ENCODE assay signal across 8 cellular contexts in genomic region chr22:20701680-20702136, GRCh38.
DNase-seq lines count a peak whose midpoint lies in the region; ATAC-seq and TF ChIP-seq lines count a peak whose summit lies in the region.
"Not testable (repeated sequence)": the region's sequence is repeated elsewhere in the genome, so short reads cannot be mapped to it uniquely, and the experiment has no call there.

No MANE protein-coding gene starts in this region.

- not testable (repeated sequence) for TF ChIP-seq CTCF in GM12875 (IDR thresholded peaks at IDR 0.05; ENCODE audit: borderline replicate concordance, insufficient read depth, low read depth, low read length); HL-60 (IDR thresholded peaks at IDR 0.05; ENCODE audit: insufficient read depth, low read length); heart left ventricle (IDR thresholded peaks at IDR 0.05); neural crest cell (conservative IDR thresholded peaks at IDR 0.05); tibial nerve (IDR thresholded peaks at IDR 0.05)

- CTCF ChIA-PET in T-cell (lab: Charles Lee) = interaction anchor here in 1 of 2 donors (0.7 kb wide), 1 partner anchor 79 kb away, joined by 6 read pairs; no protein-coding TSS in a partner anchor

- not testable (repeated sequence) for ATAC-seq in T-cell (replicated peaks in 1 of 4)
- ATAC-seq in heart left ventricle = peak in 2 of 4 donors; percentile 0 to 5

- not testable (repeated sequence) for TF ChIP-seq POLR2A in heart left ventricle (IDR thresholded peaks at IDR 0.05); tibial nerve (IDR thresholded peaks at IDR 0.05)

- H3K4me1 Mint-ChIP-seq in T-cell = peaks cover 15 to 24% (median 16%) of the 10 kb centered on the region in 3 donors
- peaks cover 14% of the 10 kb centered on the region for H3K4me1 Mint-ChIP-seq in neural crest cell

- H3K9me3 Mint-ChIP-seq in T-cell, neural crest cell: not testable (repeated sequence)

- peak overlapping the region; percentile 90 to 95 (median 92) for H3K4me3 Mint-ChIP-seq in T-cell
- H3K4me3 Mint-ChIP-seq in neural crest cell = peak overlapping the region; percentile 98

- DNase-seq in HAP-1 (ENCODE audit: low spot score in 2 of 2) = peak in 1 of 2 experiments; percentile 18
- not testable (repeated sequence) for DNase-seq in HL-60 (ENCODE audit: low read depth in 1 of 2, low spot score in 1 of 2); adipocyte (ENCODE audit: low read depth); heart left ventricle; neural crest cell (ENCODE audit: low read depth, low spot score); tibial nerve (ENCODE audit: low spot score in 2 of 2)
- DNase-seq in T-cell = peak in 3 of 34 experiments; percentile 6 to 11 (median 8)

- WGBS in heart left ventricle, 4 donors = 15 to 38% (median 20%) methylated on average over 8 to 18 of the region's 21 CpGs
- 16 to 17% methylated on average over 12 to 14 of the region's 21 CpGs for WGBS in tibial nerve, 2 donors

- peak overlapping the region; percentile 78 to 98 for H3K27ac Mint-ChIP-seq in T-cell
- H3K27ac Mint-ChIP-seq in neural crest cell (ENCODE audit: unreplicated experiment) = not testable (repeated sequence)

- H3K27me3 ChIP-seq in HAP-1 (ENCODE audit: low read depth); HL-60 (ENCODE audit: insufficient read depth, poor library complexity, severe bottlenecking); adipocyte (replicated peaks; ENCODE audit: control insufficient read depth, insufficient read depth, low read length); heart left ventricle; tibial nerve: not testable (repeated sequence)

- H3K4me3 ChIP-seq in GM12875 (ENCODE audit: low read depth, low read length) (peak overlapping the region; percentile 60), HAP-1 (peak overlapping the region; percentile 51), HL-60 (replicated peaks; ENCODE audit: insufficient read depth, low read length) (peak overlapping the region; percentile 57), adipocyte (ENCODE audit: low read length) (peak overlapping the region; percentile 33), heart left ventricle (peak overlapping the region in 10 of 12 donors; percentile 61 to 85 (median 67)), tibial nerve (peak overlapping the region; percentile 36 to 60 (median 56))

- H3K4me1 ChIP-seq in HAP-1; adipocyte (ENCODE audit: control insufficient read depth, insufficient read depth, low read length); tibial nerve: not testable (repeated sequence)
- peaks cover 0 to 13% (median 5%) of the 10 kb centered on the region in 12 donors for H3K4me1 ChIP-seq in heart left ventricle

- intact Hi-C loops in heart left ventricle (cut with DNase I) = loop anchor here in 2 of 10 donors (10.0 kb wide), 2 partner anchors 197 to 277 kb away; partner anchors contain the start of gene MED15 (in 1 of the 2)

- in situ Hi-C loops in HAP-1 (cut with MboI; ENCODE audit: low sequenced_read_pairs) = not testable (repeated sequence)

- POLR2A ChIA-PET in T-cell (lab: Charles Lee) = not testable (repeated sequence)

- not testable (repeated sequence) for TF ChIP-seq EP300 in tibial nerve (IDR thresholded peaks at IDR 0.05)

- H3K36me3 ChIP-seq in HAP-1 (replicated peaks); adipocyte (ENCODE audit: control insufficient read depth, insufficient read depth, low read length, severe bottlenecking); heart left ventricle; tibial nerve: not testable (repeated sequence)

- H3K27me3 Mint-ChIP-seq in T-cell = not testable (repeated sequence)
- peaks cover 45% of the 10 kb centered on the region for H3K27me3 Mint-ChIP-seq in neural crest cell (ENCODE audit: low read depth)

- H3K36me3 Mint-ChIP-seq in T-cell; neural crest cell (ENCODE audit: low read depth): not testable (repeated sequence)

- H3K9ac ChIP-seq in adipocyte (ENCODE audit: low read length) = not testable (repeated sequence)

- not testable (repeated sequence) for H3K9me3 ChIP-seq in HAP-1; adipocyte (ENCODE audit: control insufficient read depth, low read length); heart left ventricle; tibial nerve

- peak overlapping the region; percentile 55; the same call in 1 of the 2 replicates for H3K27ac ChIP-seq in HL-60 (replicated peaks)
- H3K27ac ChIP-seq in heart left ventricle = peak overlapping the region in 1 of 12 donors; percentile 2
- H3K27ac ChIP-seq in tibial nerve = peak overlapping the region in 3 of 4 donors; percentile 43 to 75 (median 44)
